ENCODE assay signal across 21 cellular contexts in the genomic region with DNA sequence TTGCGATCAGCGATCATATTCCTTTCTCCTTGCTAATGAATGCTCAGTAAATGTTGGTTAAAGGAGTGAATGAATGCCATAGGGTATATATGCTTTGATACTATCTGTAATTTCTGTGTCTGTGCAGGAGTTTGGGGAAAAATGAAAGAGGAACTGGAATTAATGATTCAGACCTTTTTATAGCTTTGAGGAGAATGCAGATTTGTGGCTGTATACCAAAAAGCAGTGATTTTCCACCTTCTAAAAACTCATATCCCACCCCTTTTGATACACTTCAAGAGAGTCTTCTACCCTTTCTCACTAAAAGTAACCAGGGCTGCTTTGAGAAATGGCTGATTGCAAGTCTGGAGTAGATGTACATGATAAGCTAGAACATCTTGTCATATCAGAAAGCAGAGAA. TPM values are rescaled to one million over a fixed set of nuclear protein-coding genes. Genes with fewer than 3 reads are reported as not detected.
DNase-seq lines count a peak whose midpoint lies in the region; ATAC-seq, FAIRE-seq and TF ChIP-seq lines count a peak whose summit lies in the region.
"Had no signal": no experiment of that assay in that cellular context is flagged by ENCODE, and none has a peak within 500 bp of the region (broad histone marks: within the 10 kb centered on the region; RNA-seq: fewer than 3 reads in every experiment).

No MANE protein-coding gene starts in this region.

- peak; percentile 45 for FAIRE-seq in GM19239 (lab: Jason Lieb, UNC)
- FAIRE-seq in GM12892 (lab: Jason Lieb, UNC) = no peak
- FAIRE-seq: keratinocyte had no signal

- peak overlapping the region; percentile 83 for H3K27ac Mint-ChIP-seq in activated CD4-positive, alpha-beta T cell treated with anti-CD3 and anti-CD28 coated beads, Interleukin-2, amount 10 ng/mL, durations not matched to agents 24 days and 14 days
- H3K27ac Mint-ChIP-seq in activated CD4-positive, alpha-beta memory T cell treated with anti-CD3 and anti-CD28 coated beads for 36 hours = peak overlapping the region; percentile 60
- peak overlapping the region in 6 of 10 donors; percentile 2 to 64 (median 5) for H3K27ac Mint-ChIP-seq in naive thymus-derived CD8-positive, alpha-beta T cell
- H3K27ac Mint-ChIP-seq: activated CD4-positive, alpha-beta T cell treated with anti-CD3 and anti-CD28 coated beads, Interleukin-2, amount 10 ng/mL, durations not matched to agents 7 days and 5 days; endodermal cell; nephron progenitor cell; type B pancreatic cell had no signal

- ATAC-seq in naive thymus-derived CD8-positive, alpha-beta T cell = no peak
- ATAC-seq: CD8-positive, alpha-beta T cell had no signal

- H3K27me3 Mint-ChIP-seq in activated CD4-positive, alpha-beta T cell treated with anti-CD3 and anti-CD28 coated beads, Interleukin-2, amount 10 ng/mL, durations not matched to agents 24 days and 14 days = no peaks in the 10 kb centered on the region
- H3K27me3 Mint-ChIP-seq in activated CD4-positive, alpha-beta memory T cell treated with anti-CD3 and anti-CD28 coated beads for 36 hours = no peaks in the 10 kb centered on the region
- no peaks in the 10 kb centered on the region for H3K27me3 Mint-ChIP-seq in naive thymus-derived CD8-positive, alpha-beta T cell
- H3K27me3 Mint-ChIP-seq: activated CD4-positive, alpha-beta T cell treated with anti-CD3 and anti-CD28 coated beads, Interleukin-2, amount 10 ng/mL, durations not matched to agents 7 days and 5 days; type B pancreatic cell had no signal

- H3K9me3 Mint-ChIP-seq in activated CD4-positive, alpha-beta T cell treated with anti-CD3 and anti-CD28 coated beads, Interleukin-2, amount 10 ng/mL, durations not matched to agents 24 days and 14 days = no peaks in the 10 kb centered on the region
- no peaks in the 10 kb centered on the region for H3K9me3 Mint-ChIP-seq in activated CD4-positive, alpha-beta memory T cell treated with anti-CD3 and anti-CD28 coated beads for 36 hours
- H3K9me3 Mint-ChIP-seq in naive thymus-derived CD8-positive, alpha-beta T cell = no peaks in the 10 kb centered on the region
- H3K9me3 Mint-ChIP-seq: activated CD4-positive, alpha-beta T cell treated with anti-CD3 and anti-CD28 coated beads, Interleukin-2, amount 10 ng/mL, durations not matched to agents 7 days and 5 days; CD8-positive, alpha-beta T cell had no signal

- H3K36me3 Mint-ChIP-seq in activated CD4-positive, alpha-beta T cell treated with anti-CD3 and anti-CD28 coated beads, Interleukin-2, amount 10 ng/mL, durations not matched to agents 24 days and 14 days (ENCODE audit: low read depth) = peaks cover 66% of the 10 kb centered on the region
- H3K36me3 Mint-ChIP-seq in activated CD4-positive, alpha-beta memory T cell treated with anti-CD3 and anti-CD28 coated beads for 36 hours = peaks cover 56% of the 10 kb centered on the region
- H3K36me3 Mint-ChIP-seq in naive thymus-derived CD8-positive, alpha-beta T cell = peaks cover 16 to 64% (median 26%) of the 10 kb centered on the region in 3 donors

- H3K4me1 Mint-ChIP-seq in activated CD4-positive, alpha-beta T cell treated with anti-CD3 and anti-CD28 coated beads, Interleukin-2, amount 10 ng/mL, durations not matched to agents 24 days and 14 days = peaks cover 58% of the 10 kb centered on the region
- H3K4me1 Mint-ChIP-seq in activated CD4-positive, alpha-beta memory T cell treated with anti-CD3 and anti-CD28 coated beads for 36 hours (ENCODE audit: low read depth) = peaks cover 67% of the 10 kb centered on the region
- H3K4me1 Mint-ChIP-seq in naive thymus-derived CD8-positive, alpha-beta T cell = peaks cover 32 to 78% (median 62%) of the 10 kb centered on the region in 4 donors
- H3K4me1 Mint-ChIP-seq: nephron progenitor cell had no signal

- DNase-seq in activated CD4-positive, alpha-beta T cell treated with anti-CD3 and anti-CD28 coated beads, Interleukin-2, amount 10 ng/mL, durations not matched to agents 24 days and 14 days = no peak
- DNase-seq in activated CD4-positive, alpha-beta T cell treated with anti-CD3 and anti-CD28 coated beads for 1 hour = no peak
- no peak for DNase-seq in GM19239 (ENCODE audit: insufficient read length, low spot score)
- DNase-seq in activated CD4-positive, alpha-beta memory T cell treated with anti-CD3 and anti-CD28 coated beads for 36 hours = no peak
- no peak for DNase-seq in naive thymus-derived CD8-positive, alpha-beta T cell
- no peak for DNase-seq in GM19238 (ENCODE audit: insufficient read length, low spot score)
- DNase-seq in islet precursor cell = no peak
- DNase-seq in GM12892 (ENCODE audit: insufficient read length) = no peak
- DNase-seq: activated CD4-positive, alpha-beta T cell treated with anti-CD3 and anti-CD28 coated beads, Interleukin-2, amount 10 ng/mL, durations not matched to agents 7 days and 5 days; CD8-positive, alpha-beta T cell; DMS79; endodermal cell; NCI-H1694 treated with DMSO at 0.1 percent for 48 hours; NCI-H446; nephron progenitor cell; Right ventricle myocardium superior; stimulated activated CD4-positive, alpha-beta T cell treated with anti-CD3 and anti-CD28 coated beads, Interleukin-12 subunit alpha, Interleukin-12 subunit beta, amount 100 ng/mL, for 4 hours; stimulated activated naive CD4-positive, alpha-beta T cell treated with Interleukin-2 at 50 U/mL for 16 hours had no signal

- CTCF ChIA-PET in activated CD4-positive, alpha-beta memory T cell treated with anti-CD3 and anti-CD28 coated beads for 36 hours (lab: Charles Lee) = no interaction called here

- intact Hi-C loops in activated CD4-positive, alpha-beta T cell treated with anti-CD3 and anti-CD28 coated beads, Interleukin-2, amount 10 ng/mL, durations not matched to agents 24 days and 14 days (cut with micrococcal nuclease) = no loop called here
- intact Hi-C loops in activated CD4-positive, alpha-beta memory T cell treated with anti-CD3 and anti-CD28 coated beads for 36 hours (cut with micrococcal nuclease) = no loop called here

- H3K4me3 Mint-ChIP-seq in activated CD4-positive, alpha-beta T cell treated with anti-CD3 and anti-CD28 coated beads, Interleukin-2, amount 10 ng/mL, durations not matched to agents 24 days and 14 days = peak overlapping the region; percentile 36
- no peak overlapping the region for H3K4me3 Mint-ChIP-seq in activated CD4-positive, alpha-beta memory T cell treated with anti-CD3 and anti-CD28 coated beads for 36 hours
- H3K4me3 Mint-ChIP-seq in naive thymus-derived CD8-positive, alpha-beta T cell = peak overlapping the region in 2 of 10 donors; percentile 8 to 12
- H3K4me3 Mint-ChIP-seq: activated CD4-positive, alpha-beta T cell treated with anti-CD3 and anti-CD28 coated beads, Interleukin-2, amount 10 ng/mL, durations not matched to agents 7 days and 5 days; CD8-positive, alpha-beta T cell; endodermal cell; nephron progenitor cell; type B pancreatic cell had no signal

- no peak for TF ChIP-seq POLR2A in GM12892 (IDR thresholded peaks at IDR 0.05; ENCODE audit: low read depth, low read length)

- POLR2A ChIA-PET in activated CD4-positive, alpha-beta memory T cell treated with anti-CD3 and anti-CD28 coated beads for 36 hours (lab: Charles Lee) = interaction anchor here (1.3 kb wide), 1 partner anchor 18 kb away, joined by 3 read pairs; no protein-coding TSS in a partner anchor
- POLR2A ChIA-PET in naive thymus-derived CD8-positive, alpha-beta T cell (lab: Charles Lee) = interaction anchor here (1.0 kb wide), 1 partner anchor 9 kb away, joined by 4 read pairs; no protein-coding TSS in a partner anchor

RNA-seq across cellular contexts. Expression of a gene that starts 26.6 kb away (rescaled TPM):
- 10.1 and 10.9 TPM in 2 replicates for total RNA-seq in activated CD4-positive, alpha-beta T cell treated with anti-CD3 and anti-CD28 coated beads, Interleukin-2, amount 10 ng/mL, durations not matched to agents 24 days and 14 days
- 1 to 10 TPM; 4.8 to 5.8 TPM for total RNA-seq in activated CD4-positive, alpha-beta memory T cell treated with anti-CD3 and anti-CD28 coated beads for 36 hours
- total RNA-seq in naive thymus-derived CD8-positive, alpha-beta T cell = 1 to 10 TPM; 5.1 to 6.0 TPM
- polyA plus RNA-seq in naive thymus-derived CD8-positive, alpha-beta T cell = under 1 TPM; 0.30 to 0.80 (median 0.37) TPM
- 1.1 TPM for polyA plus RNA-seq in GM12892 (2012; ENCODE audit: missing spikeins)
- total RNA-seq: ascending aorta had no signal

RNA-seq across cellular contexts. Expression of a gene that starts 56.0 kb away (rescaled TPM):
- total RNA-seq in activated CD4-positive, alpha-beta T cell treated with anti-CD3 and anti-CD28 coated beads, Interleukin-2, amount 10 ng/mL, durations not matched to agents 24 days and 14 days = 135 and 136 TPM in 2 replicates
- total RNA-seq in activated CD4-positive, alpha-beta memory T cell treated with anti-CD3 and anti-CD28 coated beads for 36 hours = 10 to 100 TPM; 92.0 to 92.9 TPM
- 100 to 1,000 TPM; 114 to 117 TPM for total RNA-seq in naive thymus-derived CD8-positive, alpha-beta T cell
- polyA plus RNA-seq in naive thymus-derived CD8-positive, alpha-beta T cell = 10 to 100 TPM in 2 of 3 donors, 1 to 10 TPM in 1; 9.5 to 14.1 (median 12.9) TPM
- polyA plus RNA-seq in GM12892 (2012; ENCODE audit: missing spikeins) = 29.0 TPM

Comparison
In these comparisons a context has a peak if more than half of its experiments do, and no peak if none do; other contexts are left out.
1. H3K27ac Mint-ChIP-seq: peak in every context shown above with its lines; median percentile 83 in activated CD4-positive, alpha-beta T cell treated with anti-CD3 and anti-CD28 coated beads, Interleukin-2, amount 10 ng/mL, durations not matched to agents 24 days and 14 days; 60 in activated CD4-positive, alpha-beta memory T cell treated with anti-CD3 and anti-CD28 coated beads for 36 hours; 5 in naive thymus-derived CD8-positive, alpha-beta T cell.